ENCODE assay signal across 9 cellular contexts in genomic region chr12:54701940-54702592, GRCh38. TPM values are rescaled to one million over a fixed set of nuclear protein-coding genes. Genes with fewer than 3 reads are reported as not detected.
A peak's percentile ranks its signal among the peaks of the same experiment; 100 is the strongest.
DNase-seq lines count a peak whose midpoint lies in the region; ATAC-seq and TF ChIP-seq lines count a peak whose summit lies in the region.
"Had no signal": no experiment of that assay in that cellular context is flagged by ENCODE, and none has a peak within 500 bp of the region (broad histone marks: within the 10 kb centered on the region; RNA-seq: fewer than 3 reads in every experiment).

No MANE protein-coding gene starts in this region.

- H3K79me2 ChIP-seq in mammary epithelial cell (ENCODE audit: insufficient read depth, low read length): no peaks in the 10 kb centered on the region

- H3K4me2 ChIP-seq in mammary epithelial cell (ENCODE audit: insufficient read depth, low read depth, low read length): no peak overlapping the region

- H3K36me3 Mint-ChIP-seq in activated CD4-positive, alpha-beta T cell treated with anti-CD3 and anti-CD28 coated beads, Interleukin-2, amount 10 ng/mL, durations not matched to agents 24 days and 14 days (ENCODE audit: low read depth): no peaks in the 10 kb centered on the region
- H3K36me3 Mint-ChIP-seq: activated naive CD8-positive, alpha-beta T cell had no signal

- no peak overlapping the region for H3K27ac Mint-ChIP-seq in activated CD4-positive, alpha-beta T cell treated with anti-CD3 and anti-CD28 coated beads, Interleukin-2, amount 10 ng/mL, durations not matched to agents 24 days and 14 days
- H3K27ac Mint-ChIP-seq: activated naive CD8-positive, alpha-beta T cell had no signal

- no peak overlapping the region for H3K4me3 Mint-ChIP-seq in activated CD4-positive, alpha-beta T cell treated with anti-CD3 and anti-CD28 coated beads, Interleukin-2, amount 10 ng/mL, durations not matched to agents 24 days and 14 days
- H3K4me3 Mint-ChIP-seq: activated naive CD8-positive, alpha-beta T cell had no signal

- TF ChIP-seq CTCF in mammary epithelial cell (conservative IDR thresholded peaks at IDR 0.05 in 1 of 2, IDR thresholded peaks at IDR 0.05 in 1 of 2; ENCODE audit: extremely low read depth in 1 of 2, insufficient read depth in 1 of 2, low read depth in 1 of 2, low read length in 2 of 2) (peak; percentile 51 to 61), lower lobe of right lung (IDR thresholded peaks at IDR 0.05) (peak; percentile 65)

- no TSS peak for BruUV-seq in mammary epithelial cell (replicated peaks; lab: Mats Ljungman, UMichigan)

- peak; percentile 79 for DNase-seq in activated CD4-positive, alpha-beta T cell treated with anti-CD3 and anti-CD28 coated beads, Interleukin-2, amount 10 ng/mL, durations not matched to agents 24 days and 14 days
- no peak for DNase-seq in activated CD4-positive, alpha-beta T cell treated with anti-CD3 and anti-CD28 coated beads for 48 hours
- peak; percentile 63 for DNase-seq in NCI-H82 (lab: John Stamatoyannopoulos, UW)
- DNase-seq in mammary epithelial cell: peak; percentile 12
- no peak for DNase-seq in lower lobe of right lung
- DNase-seq in activated T-cell treated with anti-CD3 and anti-CD28 coated beads, Interleukin-2, amount 50 U/mL, for 1 hour: no peak

- H3K27me3 ChIP-seq in mammary epithelial cell (ENCODE audit: insufficient read depth, low read length) (no peaks in the 10 kb centered on the region), lower lobe of right lung (ENCODE audit: low read depth) (no peaks in the 10 kb centered on the region)

- H3K9me3 Mint-ChIP-seq in activated CD4-positive, alpha-beta T cell treated with anti-CD3 and anti-CD28 coated beads, Interleukin-2, amount 10 ng/mL, durations not matched to agents 24 days and 14 days: no peaks in the 10 kb centered on the region

- ATAC-seq in HG02642 (IDR thresholded peaks at IDR 0.05; ENCODE audit: poor library complexity, unreplicated experiment): peak; percentile 53
- peak; percentile 52 to 72 for ATAC-seq in lower lobe of right lung
- ATAC-seq in GM18505 (IDR thresholded peaks at IDR 0.05; ENCODE audit: unreplicated experiment): no peak

- H4K20me1 ChIP-seq in mammary epithelial cell (ENCODE audit: insufficient read depth, low read length): no peaks in the 10 kb centered on the region

- WGBS in mammary epithelial cell (ENCODE audit: low coverage, missing lambda C conversion rate): 0% methylated on average over 2 of the region's 2 CpGs

- no peak overlapping the region for H2AFZ ChIP-seq in mammary epithelial cell (ENCODE audit: low read depth, low read length)

- H3K27me3 Mint-ChIP-seq in activated CD4-positive, alpha-beta T cell treated with anti-CD3 and anti-CD28 coated beads, Interleukin-2, amount 10 ng/mL, durations not matched to agents 24 days and 14 days: peaks cover 20% of the 10 kb centered on the region

- H3K4me1 ChIP-seq in mammary epithelial cell (ENCODE audit: insufficient read depth, low read length): no peaks in the 10 kb centered on the region
- H3K4me1 ChIP-seq in lower lobe of right lung: no peaks in the 10 kb centered on the region

- H3K9me3 ChIP-seq in mammary epithelial cell (replicated peaks; ENCODE audit: insufficient read depth, low read length): no peaks in the 10 kb centered on the region
- H3K9me3 ChIP-seq in lower lobe of right lung: no peaks in the 10 kb centered on the region

- no peaks in the 10 kb centered on the region for H3K4me1 Mint-ChIP-seq in activated CD4-positive, alpha-beta T cell treated with anti-CD3 and anti-CD28 coated beads, Interleukin-2, amount 10 ng/mL, durations not matched to agents 24 days and 14 days

- dilution Hi-C loops in mammary epithelial cell (cut with HindIII; ENCODE audit: low sequenced_read_pairs): no loop called here

- H3K36me3 ChIP-seq in mammary epithelial cell (ENCODE audit: insufficient read depth, low read length) (no peaks in the 10 kb centered on the region), lower lobe of right lung (no peaks in the 10 kb centered on the region)

- H3K27ac ChIP-seq in mammary epithelial cell (ENCODE audit: insufficient read depth, low read depth, low read length) (no peak overlapping the region), lower lobe of right lung (no peak overlapping the region)

- no peak for TF ChIP-seq POLR2A in GM18505 (IDR thresholded peaks at IDR 0.05; ENCODE audit: borderline replicate concordance, extremely low read depth, insufficient read depth, insufficient read length)

- intact Hi-C loops in activated CD4-positive, alpha-beta T cell treated with anti-CD3 and anti-CD28 coated beads, Interleukin-2, amount 10 ng/mL, durations not matched to agents 24 days and 14 days (cut with micrococcal nuclease): loop anchor here (1.0 to 5.0 kb wide), 3 partner anchors 256 to 440 kb away; no protein-coding TSS in a partner anchor
- intact Hi-C loops in mammary epithelial cell (cut with micrococcal nuclease) (loop anchor here (2.0 to 5.0 kb wide), 3 partner anchors 153 to 370 kb away; partner anchors contain the start of gene MUCL1), lower lobe of right lung (cut with DNase I) (no loop called here)

- H3K9ac ChIP-seq in mammary epithelial cell (ENCODE audit: insufficient read depth, low read length): no peak overlapping the region

- in situ Hi-C loops in mammary epithelial cell (cut with MboI; ENCODE audit: low sequenced_read_pairs in 2 of 2): no loop called here

- CTCF ChIA-PET in mammary epithelial cell (lab: Charles Lee; ENCODE audit: low non-redundant PET): interaction anchor here (0.6 kb wide), 2 partner anchors 12 to 123 kb away, joined by 4 read pairs; no protein-coding TSS in a partner anchor

- H3K4me3 ChIP-seq in mammary epithelial cell (replicated peaks in 1 of 3; ENCODE audit: insufficient read depth in 1 of 3, low read depth in 2 of 3, low read length in 3 of 3): no peak overlapping the region
- no peak overlapping the region for H3K4me3 ChIP-seq in lower lobe of right lung

RNA-seq across cellular contexts. Expression of gene DCD, which starts 53.9 kb away (rescaled TPM):
- total RNA-seq in activated CD4-positive, alpha-beta T cell treated with anti-CD3 and anti-CD28 coated beads, Interleukin-2, amount 10 ng/mL, durations not matched to agents 24 days and 14 days: not detected in 2 replicates
- total RNA-seq in mammary epithelial cell: not detected
- polyA plus RNA-seq in mammary epithelial cell: not detected
- not detected for polyA minus RNA-seq in mammary epithelial cell
- total RNA-seq in lower lobe of right lung: not detected

Comparison
In these comparisons a context has a peak if more than half of its experiments do, and no peak if none do; other contexts are left out.
1. DNase-seq: peak in activated CD4-positive, alpha-beta T cell treated with anti-CD3 and anti-CD28 coated beads, Interleukin-2, amount 10 ng/mL, durations not matched to agents 24 days and 14 days (single experiment), NCI-H82 (single experiment) and mammary epithelial cell (single experiment); none in activated CD4-positive, alpha-beta T cell treated with anti-CD3 and anti-CD28 coated beads for 48 hours (single experiment), lower lobe of right lung (single experiment) and activated T-cell treated with anti-CD3 and anti-CD28 coated beads, Interleukin-2, amount 50 U/mL, for 1 hour (single experiment).